8 cellular contexts compared by ENCODE assay signal in the genomic region with DNA sequence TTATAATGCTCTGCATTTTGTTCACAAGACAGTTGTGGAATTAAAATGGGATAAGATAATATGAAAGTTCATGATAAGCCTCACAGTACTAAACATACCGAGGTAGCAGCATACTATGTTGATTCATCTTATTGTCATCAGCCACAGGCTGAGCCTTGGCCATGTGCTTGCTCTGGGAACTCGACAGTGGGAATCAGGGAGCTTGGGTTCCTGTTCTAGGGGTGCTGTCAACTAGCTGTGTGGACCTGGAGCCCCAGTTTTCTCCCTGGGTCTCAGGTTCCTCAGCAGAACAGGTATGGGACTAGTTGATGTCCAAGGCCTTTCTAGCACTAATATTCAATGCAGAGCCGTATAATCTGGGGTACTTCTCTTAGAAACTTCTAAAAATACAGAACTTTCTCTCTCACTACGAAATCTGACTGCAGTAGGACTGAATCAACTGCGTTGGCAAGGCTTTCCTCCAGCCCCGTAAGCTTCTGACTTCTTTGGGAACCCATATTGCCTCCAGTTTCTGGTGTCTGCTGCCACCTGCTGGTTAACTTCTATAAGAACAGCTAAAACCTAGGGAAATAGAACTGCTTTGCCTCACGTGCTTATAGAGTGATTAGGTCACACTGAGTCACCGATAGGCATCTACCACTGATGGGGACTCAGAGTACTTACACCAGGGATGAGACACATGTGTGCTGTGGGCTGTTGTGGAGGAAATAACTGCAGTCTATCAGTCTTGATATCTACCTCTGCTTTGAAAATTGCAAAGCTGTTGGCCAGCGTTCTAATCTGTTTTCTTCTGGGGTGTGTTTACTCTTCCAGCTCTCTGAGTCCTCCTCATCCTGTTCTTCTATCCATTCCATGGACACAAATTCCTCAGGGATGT.
DNase-seq lines count a peak whose midpoint lies in the region; ATAC-seq and TF ChIP-seq lines count a peak whose summit lies in the region.

No MANE protein-coding gene starts in this region.

- peaks cover 8% of the 10 kb centered on the region for H3K36me3 Mint-ChIP-seq in CD8-positive, alpha-beta T cell

- H3K27ac Mint-ChIP-seq in CD8-positive, alpha-beta T cell, result peak overlapping the region; percentile 30

- peaks cover 4% of the 10 kb centered on the region for H3K4me1 ChIP-seq in CD8-positive, alpha-beta T cell (ENCODE audit: insufficient read depth, low read length)
- H3K4me1 ChIP-seq in fibroblast of lung (ENCODE audit: control insufficient read depth, extremely low read depth, insufficient read depth, low read length), result peaks cover 23% of the 10 kb centered on the region

- H3K9ac ChIP-seq in fibroblast of lung (ENCODE audit: insufficient read depth, low read length) (peak overlapping the region; percentile 27), neural cell (ENCODE audit: low read length) (no peak overlapping the region)

- H3K9me3 ChIP-seq in CD8-positive, alpha-beta T cell (ENCODE audit: low read length), result no peaks in the 10 kb centered on the region
- H3K9me3 ChIP-seq in fibroblast of lung (ENCODE audit: control insufficient read depth, insufficient read depth, low read depth, low read length) (no peaks in the 10 kb centered on the region), neural cell (ENCODE audit: low read length) (no peaks in the 10 kb centered on the region)

- H3K36me3 ChIP-seq in CD8-positive, alpha-beta T cell (ENCODE audit: insufficient read depth, low read length), result no peaks in the 10 kb centered on the region
- H3K36me3 ChIP-seq in fibroblast of lung (ENCODE audit: control insufficient read depth, insufficient read depth, low read length), result peaks cover 8% of the 10 kb centered on the region
- H3K36me3 ChIP-seq in neural cell (ENCODE audit: insufficient read depth, low read length), result peaks cover 13% of the 10 kb centered on the region

- peak overlapping the region; percentile 36 for H2AFZ ChIP-seq in fibroblast of lung (ENCODE audit: low read length)
- no peak overlapping the region for H2AFZ ChIP-seq in neural cell (ENCODE audit: low read depth, low read length)

- H3K4me3 ChIP-seq in CD8-positive, alpha-beta T cell (ENCODE audit: low read depth, low read length), result no peak overlapping the region
- no peak overlapping the region for H3K4me3 ChIP-seq in LNCaP clone FGC (ENCODE audit: low read depth, low read length)
- peak overlapping the region in 2 of 4 experiments; percentile 5 to 6 for H3K4me3 ChIP-seq in fibroblast of lung (replicated peaks in 1 of 4; ENCODE audit: control extremely low read depth in 1 of 4, insufficient read depth in 1 of 4, low read depth in 3 of 4, low read length in 4 of 4)
- no peak overlapping the region for H3K4me3 ChIP-seq in neural cell (ENCODE audit: low read length)

- no peaks in the 10 kb centered on the region for H3K27me3 Mint-ChIP-seq in CD8-positive, alpha-beta T cell (ENCODE audit: low read depth)

- peak; percentile 44 to 75 (median 70) for DNase-seq in CD8-positive, alpha-beta T cell
- peak; percentile 72 for DNase-seq in LNCaP clone FGC (ENCODE audit: low read depth)
- peak; percentile 96 for DNase-seq in RPMI7951 (ENCODE audit: low read depth)
- peak; percentile 37 for DNase-seq in activated T-helper 1 cell treated with Interleukin-2 at 50 U/mL for 16 hours (ENCODE audit: low read depth)
- peak; percentile 95 to 98 for DNase-seq in fibroblast of lung (ENCODE audit: low read depth in 2 of 2)
- DNase-seq in stimulated activated naive CD4-positive, alpha-beta T cell treated with Interleukin-2 at 50 U/mL for 16 hours (lab: John Stamatoyannopoulos, UW), result peak; percentile 60

- POLR2A ChIA-PET in CD8-positive, alpha-beta T cell (lab: Charles Lee), result interaction anchor here (0.8 to 1.5 kb wide), 4 partner anchors 39 to 260 kb away, joined by 3 to 7 read pairs (median 4); a partner anchor contains a TSS

- H4K20me1 ChIP-seq in fibroblast of lung (ENCODE audit: control insufficient read depth, extremely low read depth, insufficient read depth, low read length) (no peaks in the 10 kb centered on the region), neural cell (ENCODE audit: insufficient read depth) (no peaks in the 10 kb centered on the region)

- peak overlapping the region; percentile 0 for H3K4me3 Mint-ChIP-seq in CD8-positive, alpha-beta T cell

- H3K4me2 ChIP-seq in fibroblast of lung (ENCODE audit: extremely low read depth, insufficient read depth, low read length) (peak overlapping the region; percentile 84), neural cell (ENCODE audit: low read length) (no peak overlapping the region)

- TF ChIP-seq EP300 in neural cell (conservative IDR thresholded peaks at IDR 0.05; ENCODE audit: poor library complexity, severe bottlenecking), result no peak

- H3K9me2 ChIP-seq in neural cell (ENCODE audit: insufficient read depth, low read length), result no peaks in the 10 kb centered on the region

- H3K79me2 ChIP-seq in fibroblast of lung (ENCODE audit: control insufficient read depth, insufficient read depth, low read length), result no peaks in the 10 kb centered on the region
- H3K79me2 ChIP-seq in neural cell (replicated peaks; ENCODE audit: insufficient read depth, low read length), result no peaks in the 10 kb centered on the region

- no peaks in the 10 kb centered on the region for H3K27me3 ChIP-seq in CD8-positive, alpha-beta T cell (ENCODE audit: insufficient read depth, low read length)
- H3K27me3 ChIP-seq in fibroblast of lung (ENCODE audit: control insufficient read depth, insufficient read depth, low read length) (no peaks in the 10 kb centered on the region), neural cell (ENCODE audit: insufficient read depth, low read depth, low read length) (no peaks in the 10 kb centered on the region)

- no peak overlapping the region for H3K27ac ChIP-seq in CD8-positive, alpha-beta T cell (ENCODE audit: low read depth, low read length)
- H3K27ac ChIP-seq in fibroblast of lung (ENCODE audit: insufficient read depth, low read length) (peak overlapping the region; percentile 83), neural cell (ENCODE audit: low read length) (no peak overlapping the region)

- H3K4me1 Mint-ChIP-seq in CD8-positive, alpha-beta T cell (ENCODE audit: low read depth), result peaks cover 10% of the 10 kb centered on the region

- peak; percentile 83 for TF ChIP-seq CTCF in CD8-positive, alpha-beta T cell (IDR thresholded peaks at IDR 0.05)
- TF ChIP-seq CTCF in LNCaP clone FGC (IDR thresholded peaks at IDR 0.05; ENCODE audit: control insufficient read depth, extremely low read depth, insufficient read depth) (peak; percentile 77), fibroblast of lung (conservative IDR thresholded peaks at IDR 0.05 in 1 of 2, IDR thresholded peaks at IDR 0.05 in 1 of 2; ENCODE audit: low read depth in 1 of 2, low read length in 2 of 2) (peak; percentile 72 to 74), neural cell (IDR thresholded peaks at IDR 0.05; ENCODE audit: poor library complexity, severe bottlenecking) (peak; percentile 95)

- H3K9me3 Mint-ChIP-seq in CD8-positive, alpha-beta T cell, result no peaks in the 10 kb centered on the region

- peak; percentile 99 for ATAC-seq in CD8-positive, alpha-beta T cell
- peak; percentile 43 for ATAC-seq in GM21423 (IDR thresholded peaks at IDR 0.05; ENCODE audit: unreplicated experiment)

- no peaks in the 10 kb centered on the region for H3F3A ChIP-seq in neural cell (ENCODE audit: insufficient read depth, low read length, poor library complexity, severe bottlenecking)

- TF ChIP-seq RAD21 in neural cell (conservative IDR thresholded peaks at IDR 0.05), result peak; percentile 94

- CTCF ChIA-PET in CD8-positive, alpha-beta T cell (lab: Charles Lee), result interaction anchor here (0.6 to 5.9 kb wide), 53 partner anchors 9 to 794 kb away, joined by 3 to 172 read pairs (median 4); a partner anchor contains a TSS

- intact Hi-C loops in CD8-positive, alpha-beta T cell (cut with DNase I, micrococcal nuclease), result loop anchor here (1.0 to 10.0 kb wide), 10 partner anchors 121 to 635 kb away; a partner anchor contains a TSS

TF ChIP-seq in neural cell, 6 proteins besides CTCF, POLR2A, EP300 and RAD21:
- TF ChIP-seq, protein P1, sequence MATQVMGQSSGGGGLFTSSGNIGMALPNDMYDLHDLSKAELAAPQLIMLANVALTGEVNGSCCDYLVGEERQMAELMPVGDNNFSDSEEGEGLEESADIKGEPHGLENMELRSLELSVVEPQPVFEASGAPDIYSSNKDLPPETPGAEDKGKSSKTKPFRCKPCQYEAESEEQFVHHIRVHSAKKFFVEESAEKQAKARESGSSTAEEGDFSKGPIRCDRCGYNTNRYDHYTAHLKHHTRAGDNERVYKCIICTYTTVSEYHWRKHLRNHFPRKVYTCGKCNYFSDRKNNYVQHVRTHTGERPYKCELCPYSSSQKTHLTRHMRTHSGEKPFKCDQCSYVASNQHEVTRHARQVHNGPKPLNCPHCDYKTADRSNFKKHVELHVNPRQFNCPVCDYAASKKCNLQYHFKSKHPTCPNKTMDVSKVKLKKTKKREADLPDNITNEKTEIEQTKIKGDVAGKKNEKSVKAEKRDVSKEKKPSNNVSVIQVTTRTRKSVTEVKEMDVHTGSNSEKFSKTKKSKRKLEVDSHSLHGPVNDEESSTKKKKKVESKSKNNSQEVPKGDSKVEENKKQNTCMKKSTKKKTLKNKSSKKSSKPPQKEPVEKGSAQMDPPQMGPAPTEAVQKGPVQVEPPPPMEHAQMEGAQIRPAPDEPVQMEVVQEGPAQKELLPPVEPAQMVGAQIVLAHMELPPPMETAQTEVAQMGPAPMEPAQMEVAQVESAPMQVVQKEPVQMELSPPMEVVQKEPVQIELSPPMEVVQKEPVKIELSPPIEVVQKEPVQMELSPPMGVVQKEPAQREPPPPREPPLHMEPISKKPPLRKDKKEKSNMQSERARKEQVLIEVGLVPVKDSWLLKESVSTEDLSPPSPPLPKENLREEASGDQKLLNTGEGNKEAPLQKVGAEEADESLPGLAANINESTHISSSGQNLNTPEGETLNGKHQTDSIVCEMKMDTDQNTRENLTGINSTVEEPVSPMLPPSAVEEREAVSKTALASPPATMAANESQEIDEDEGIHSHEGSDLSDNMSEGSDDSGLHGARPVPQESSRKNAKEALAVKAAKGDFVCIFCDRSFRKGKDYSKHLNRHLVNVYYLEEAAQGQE (IDR thresholded peaks at IDR 0.05; ENCODE audit: borderline replicate concordance), result no peak
- TF ChIP-seq SMC3 (conservative IDR thresholded peaks at IDR 0.05; ENCODE audit: poor library complexity), result peak; percentile 96

Comparison
In these comparisons a context has a peak if more than half of its experiments do, and no peak if none do; other contexts are left out.
1. DNase-seq: peak in every context shown above with its lines; median percentile 96 in fibroblast of lung; 96 in RPMI7951; 72 in LNCaP clone FGC; 70 in CD8-positive, alpha-beta T cell; 60 in stimulated activated naive CD4-positive, alpha-beta T cell treated with Interleukin-2 at 50 U/mL for 16 hours; 37 in activated T-helper 1 cell treated with Interleukin-2 at 50 U/mL for 16 hours.